Comparison of ENCODE assay signal across 9 cellular contexts in the genomic region with DNA sequence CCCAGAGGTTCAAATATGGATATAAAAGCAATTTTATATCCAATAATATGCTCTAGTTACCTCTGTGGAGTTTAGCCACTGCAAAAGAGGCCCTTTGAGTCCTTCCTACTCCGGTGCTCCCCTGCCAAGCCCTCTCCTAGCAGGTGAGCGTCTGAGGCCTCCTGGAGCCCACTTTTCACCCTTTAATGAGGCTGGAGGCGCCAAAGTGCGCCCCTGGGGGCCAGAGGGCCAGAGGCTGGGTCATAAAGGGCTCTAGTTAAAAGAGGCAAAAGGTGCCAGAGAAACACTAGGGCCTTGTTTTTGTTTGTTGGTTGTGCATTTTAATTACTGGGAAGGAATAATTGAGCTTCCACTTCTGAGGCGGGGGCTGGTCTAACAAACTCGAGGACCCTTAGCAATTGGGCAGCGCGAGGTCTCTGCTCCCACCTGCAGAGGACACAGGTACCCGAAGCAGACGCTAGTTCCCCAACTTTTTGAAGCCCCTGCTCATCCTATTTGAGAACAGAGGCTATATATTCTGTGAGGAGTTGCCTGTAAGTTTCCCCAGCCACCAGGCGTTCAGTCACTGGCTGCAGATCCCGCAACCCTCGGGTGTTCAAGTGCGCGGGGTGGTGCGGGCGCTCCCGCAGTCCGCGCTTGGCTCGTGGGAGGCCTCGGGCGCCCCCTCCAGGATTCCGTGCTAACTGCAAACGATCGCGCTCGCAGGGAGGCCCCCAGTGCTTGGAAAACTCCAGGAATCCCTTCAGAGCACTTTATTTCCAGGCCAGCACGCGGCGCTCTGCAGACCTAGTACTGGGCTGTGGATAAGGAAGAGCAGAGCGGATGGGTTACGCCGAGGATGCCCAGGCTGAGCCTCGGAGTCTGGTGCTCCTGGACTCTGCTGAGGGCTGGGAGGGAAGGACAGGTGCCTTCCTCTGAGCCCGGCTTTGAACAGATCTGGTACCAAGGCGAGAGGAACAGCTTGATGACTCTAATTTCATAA. TPM values are rescaled to one million over a fixed set of nuclear protein-coding genes. Genes with fewer than 3 reads are reported as not detected.
DNase-seq lines count a peak whose midpoint lies in the region; ATAC-seq, FAIRE-seq and TF ChIP-seq lines count a peak whose summit lies in the region.
"Had no signal": no experiment of that assay in that cellular context is flagged by ENCODE, and none has a peak within 500 bp of the region (broad histone marks: within the 10 kb centered on the region; RNA-seq: fewer than 3 reads in every experiment).

No MANE protein-coding gene starts in this region.

- peak; percentile 76 to 98 (median 97) for TF ChIP-seq CTCF in keratinocyte (optimal IDR thresholded peaks at IDR 0.05 in 1 of 3, IDR thresholded peaks at IDR 0.05 in 1 of 3, conservative IDR thresholded peaks at IDR 0.05 in 1 of 3; ENCODE audit: extremely low read depth in 1 of 3, insufficient read depth in 2 of 3, low read length in 3 of 3)

- no peak overlapping the region for H3K9ac ChIP-seq in keratinocyte (ENCODE audit: control insufficient read depth, extremely low read depth, insufficient read depth, low read length)

- H3K4me2 ChIP-seq in keratinocyte (ENCODE audit: control insufficient read depth, extremely low read depth, insufficient read depth, low read depth, low read length) = peak overlapping the region; percentile 83

- peak; percentile 76 for DNase-seq in HT-29 (ENCODE audit: low spot score)
- peak; percentile 96 for DNase-seq in SK-MEL-5 (ENCODE audit: low read depth, low spot score)
- DNase-seq in cerebellar cortex (ENCODE audit: low spot score) = peak; percentile 66
- peak; percentile 42 for DNase-seq in keratinocyte (ENCODE audit: low read depth, low spot score)
- peak; percentile 16 to 45 for DNase-seq in stimulated activated CD4-positive, alpha-beta T cell treated with anti-CD3 and anti-CD28 coated beads, Interleukin-15, amount 100 ng/mL, for 48 hours (ENCODE audit: low read depth in 2 of 2)
- DNase-seq in AML-193 (lab: John Stamatoyannopoulos, UW) = no peak

- H3K36me3 ChIP-seq in keratinocyte (ENCODE audit: control insufficient read depth in 2 of 2, extremely low read depth in 1 of 2, insufficient read depth in 2 of 2, low read length in 2 of 2) = no peaks in the 10 kb centered on the region

- peak overlapping the region in 1 of 3 experiments; percentile 54 for H3K4me3 ChIP-seq in keratinocyte (ENCODE audit: control insufficient read depth in 2 of 3, extremely low read depth in 1 of 3, insufficient read depth in 2 of 3, low read depth in 1 of 3, low read length in 3 of 3)

- H3K9me1 ChIP-seq in keratinocyte (ENCODE audit: control insufficient read depth, extremely low read depth, insufficient read depth, low read length) = no peaks in the 10 kb centered on the region

- H4K20me1 ChIP-seq in keratinocyte (ENCODE audit: control insufficient read depth, extremely low read depth, insufficient read depth, low read length) = no peaks in the 10 kb centered on the region

- no peaks in the 10 kb centered on the region for H3K27me3 ChIP-seq in keratinocyte (ENCODE audit: control insufficient read depth, extremely low read depth, insufficient read depth, low read length)

- dilution Hi-C loops in keratinocyte (cut with MboI; ENCODE audit: extremely low pct_ligation_motif_present, low sequenced_read_pairs) = no loop called here

- H3K27ac ChIP-seq in keratinocyte (ENCODE audit: control insufficient read depth, insufficient read depth, low read length) = no peak overlapping the region

- H3K9me3 ChIP-seq in keratinocyte (ENCODE audit: control insufficient read depth, low read depth, low read length) = no peaks in the 10 kb centered on the region

- peak overlapping the region; percentile 87 for H2AFZ ChIP-seq in keratinocyte (ENCODE audit: control insufficient read depth, low read length)

- FAIRE-seq in G401.6 (lab: Jason Lieb, UNC) (peak; percentile 44), keratinocyte (lab: Jason Lieb, UNC) (peak; percentile 61)
- FAIRE-seq: endometrium had no signal

- in situ Hi-C loops in SK-MEL-5 (cut with HindIII; ENCODE audit: low pct_unique_long_range_greater_than_20kb, low sequenced_read_pairs) = no loop called here

- H3K79me2 ChIP-seq in keratinocyte (ENCODE audit: control insufficient read depth, insufficient read depth, low read length) = no peaks in the 10 kb centered on the region

- ATAC-seq in GM21529 (IDR thresholded peaks at IDR 0.05; ENCODE audit: unreplicated experiment) = peak; percentile 91

- H3K4me1 ChIP-seq in keratinocyte (ENCODE audit: control insufficient read depth, extremely low read depth, insufficient read depth, low read length) = peaks cover 5% of the 10 kb centered on the region

RNA-seq across cellular contexts. Expression of gene MSGN1, which starts 14.1 kb away (rescaled TPM):
- total RNA-seq in HT-29 (2014; rRNA removed; shearing (Covaris generic)) = not detected in 2 replicates
- total RNA-seq in SK-MEL-5 (2014; rRNA removed; shearing (Covaris generic)) = not detected in 2 replicates
- not detected in 2 replicates for polyA plus RNA-seq in SK-MEL-5 (2015; cell fraction: cytosol; rRNA removed)
- polyA plus RNA-seq in SK-MEL-5 (2015; cell fraction: nucleus; rRNA removed) = not detected in 2 replicates
- 0.22 TPM in 1 of 3 replicates, not detected in the others for polyA plus RNA-seq in keratinocyte
- not detected for polyA plus RNA-seq in keratinocyte (2011; ENCODE audit: low read depth)
- polyA plus RNA-seq in keratinocyte (2011; cell fraction: cytosol; rRNA removed) = not detected in 2 replicates
- polyA plus RNA-seq in keratinocyte (2011; cell fraction: nucleus; rRNA removed) = not detected in 2 replicates
- polyA plus RNA-seq in keratinocyte (2012; ENCODE audit: low replicate concordance) = not detected in 2 replicates
- polyA minus RNA-seq in keratinocyte = not detected in 3 replicates
- polyA minus RNA-seq in keratinocyte (2011; cell fraction: cytosol; rRNA and poly(A)+ RNA removed) = not detected
- not detected in 2 replicates for polyA minus RNA-seq in keratinocyte (2011; cell fraction: nucleus; rRNA and poly(A)+ RNA removed)

RNA-seq across cellular contexts. Expression of gene KCNS3, which starts 48.1 kb away (rescaled TPM):
- total RNA-seq in HT-29 (2014; rRNA removed; shearing (Covaris generic)) = 0.05 TPM in 1 of 2 replicates, not detected in the other
- total RNA-seq in SK-MEL-5 (2014; rRNA removed; shearing (Covaris generic)) = 33.2 and 35.0 TPM in 2 replicates
- 30.8 and 52.9 TPM in 2 replicates for polyA plus RNA-seq in SK-MEL-5 (2015; cell fraction: cytosol; rRNA removed)
- 14.1 and 15.8 TPM in 2 replicates for polyA plus RNA-seq in SK-MEL-5 (2015; cell fraction: nucleus; rRNA removed)
- polyA plus RNA-seq in keratinocyte = 5.6 to 7.3 TPM (median 7.2 TPM) in 3 replicates
- polyA plus RNA-seq in keratinocyte (2011; ENCODE audit: low read depth) = 2.4 TPM
- 4.0 and 5.3 TPM in 2 replicates for polyA plus RNA-seq in keratinocyte (2011; cell fraction: cytosol; rRNA removed)
- 3.0 and 3.2 TPM in 2 replicates for polyA plus RNA-seq in keratinocyte (2011; cell fraction: nucleus; rRNA removed)
- 4.4 and 6.8 TPM in 2 replicates for polyA plus RNA-seq in keratinocyte (2012; ENCODE audit: low replicate concordance)
- 7.2 to 13.0 TPM (median 7.9 TPM) in 3 replicates for polyA minus RNA-seq in keratinocyte
- 3.6 TPM for polyA minus RNA-seq in keratinocyte (2011; cell fraction: cytosol; rRNA and poly(A)+ RNA removed)
- polyA minus RNA-seq in keratinocyte (2011; cell fraction: nucleus; rRNA and poly(A)+ RNA removed) = 1.9 and 3.3 TPM in 2 replicates

Comparison
In these comparisons a context has a peak if more than half of its experiments do, and no peak if none do; other contexts are left out.
1. DNase-seq: peak in HT-29 (single experiment), SK-MEL-5 (single experiment), cerebellar cortex (single experiment), keratinocyte (single experiment) and stimulated activated CD4-positive, alpha-beta T cell treated with anti-CD3 and anti-CD28 coated beads, Interleukin-15, amount 100 ng/mL, for 48 hours (2 of 2); none in AML-193 (0 of 2).
2. RNA of gene KCNS3, which starts 48.1 kb away (total RNA-seq): 33.2 to 35.0 TPM in SK-MEL-5; 0.05 TPM in HT-29; every median in the first group is over 10 times any median in the second.